In genomic region chr4:178241601-178242118, GRCh38 we compare ENCODE assay signal across 19 cellular contexts.
DNase-seq lines count a peak whose midpoint lies in the region; ATAC-seq and TF ChIP-seq lines count a peak whose summit lies in the region.
"Had no signal": no experiment of that assay in that cellular context is flagged by ENCODE, and none has a peak within 500 bp of the region (broad histone marks: within the 10 kb centered on the region; RNA-seq: fewer than 3 reads in every experiment).

No MANE protein-coding gene starts in this region.

- no peak for DNase-seq in stimulated activated naive CD8-positive, alpha-beta T cell treated with anti-CD3 and anti-CD28 coated beads, Interleukin-15, amount 100 ng/mL, for 72 hours
- DNase-seq in stimulated activated naive CD8-positive, alpha-beta T cell treated with anti-CD3 and anti-CD28 coated beads, Interleukin-15, Interleukin-2, amounts not matched to agents 100 U/mL and 50 U/mL, for 24 hours, result no peak
- peak; percentile 53 for DNase-seq in posterior vena cava (ENCODE audit: low spot score)
- DNase-seq in upper lobe of right lung, result no peak
- DNase-seq in NAMALWA (ENCODE audit: low spot score), result no peak
- no peak for DNase-seq in tibial artery
- DNase-seq in stimulated activated naive CD4-positive, alpha-beta T cell treated with Interleukin-2 at 50 U/mL for 16 hours (lab: John Stamatoyannopoulos, UW), result no peak
- DNase-seq: AML-193; Caco-2; Calu3; CD4-positive, alpha-beta T cell; CD8-positive, alpha-beta T cell; DMS79 treated with DMSO at 0.1 percent for 48 hours; GF-D8 had no signal

- H3K27ac Mint-ChIP-seq in stimulated activated naive CD8-positive, alpha-beta T cell treated with anti-CD3 and anti-CD28 coated beads, Interleukin-15, amount 100 ng/mL, for 72 hours, result no peak overlapping the region
- H3K27ac Mint-ChIP-seq: B cell; CD4-positive, alpha-beta T cell; CD8-positive, alpha-beta T cell had no signal

- peak; percentile 7 for ATAC-seq in stimulated activated naive CD8-positive, alpha-beta T cell treated with anti-CD3 and anti-CD28 coated beads, Interleukin-15, amount 100 ng/mL, for 72 hours
- no peak for ATAC-seq in stimulated activated naive CD8-positive, alpha-beta T cell treated with anti-CD3 and anti-CD28 coated beads, Interleukin-15, Interleukin-2, amounts not matched to agents 100 U/mL and 50 U/mL, for 24 hours
- ATAC-seq in upper lobe of right lung, result peak; percentile 37
- ATAC-seq: A549; CD8-positive, alpha-beta T cell had no signal

- H3K27ac ChIP-seq in upper lobe of right lung, result no peak overlapping the region
- H3K27ac ChIP-seq in tibial artery, result no peak overlapping the region
- H3K27ac ChIP-seq: 22Rv1; A549; BLaER1 treated with 17β-estradiol and CSF1 and Interleukin-3, amounts not matched to agents 10 nM and 100 nM; C4-2B had no signal

- H3K27me3 Mint-ChIP-seq in stimulated activated naive CD8-positive, alpha-beta T cell treated with anti-CD3 and anti-CD28 coated beads, Interleukin-15, amount 100 ng/mL, for 72 hours, result no peaks in the 10 kb centered on the region
- H3K27me3 Mint-ChIP-seq: B cell; CD4-positive, alpha-beta T cell had no signal

- H3K4me3 ChIP-seq in upper lobe of right lung (no peak overlapping the region), tibial artery (no peak overlapping the region)
- H3K4me3 ChIP-seq: A549; BLaER1 treated with 17β-estradiol and CSF1 and Interleukin-3, amounts not matched to agents 10 nM and 100 nM had no signal

- H3K4me1 ChIP-seq in upper lobe of right lung, result no peaks in the 10 kb centered on the region
- H3K4me1 ChIP-seq in tibial artery, result no peaks in the 10 kb centered on the region
- H3K4me1 ChIP-seq: A549; BLaER1 treated with 17β-estradiol and CSF1 and Interleukin-3, amounts not matched to agents 10 nM and 100 nM; Caco-2 had no signal

- H3K4me3 Mint-ChIP-seq in stimulated activated naive CD8-positive, alpha-beta T cell treated with anti-CD3 and anti-CD28 coated beads, Interleukin-15, amount 100 ng/mL, for 72 hours, result no peak overlapping the region
- H3K4me3 Mint-ChIP-seq: B cell; CD4-positive, alpha-beta T cell; CD8-positive, alpha-beta T cell had no signal

- no peaks in the 10 kb centered on the region for H3K27me3 ChIP-seq in upper lobe of right lung
- H3K27me3 ChIP-seq in tibial artery, result no peaks in the 10 kb centered on the region
- H3K27me3 ChIP-seq: BLaER1 treated with 17β-estradiol and CSF1 and Interleukin-3, amounts not matched to agents 10 nM and 100 nM had no signal

- H3K36me3 ChIP-seq in upper lobe of right lung (no peaks in the 10 kb centered on the region), tibial artery (no peaks in the 10 kb centered on the region)
- H3K36me3 ChIP-seq: BLaER1 treated with 17β-estradiol and CSF1 and Interleukin-3, amounts not matched to agents 10 nM and 100 nM had no signal

- intact Hi-C loops in posterior vena cava (cut with DNase I) (no loop called here), upper lobe of right lung (cut with DNase I) (no loop called here), tibial artery (cut with DNase I; ENCODE audit: low total_unique reads) (no loop called here)

- no peaks in the 10 kb centered on the region for H3K4me1 Mint-ChIP-seq in stimulated activated naive CD8-positive, alpha-beta T cell treated with anti-CD3 and anti-CD28 coated beads, Interleukin-15, amount 100 ng/mL, for 72 hours
- H3K4me1 Mint-ChIP-seq: B cell had no signal

- TF ChIP-seq CTCF in upper lobe of right lung (IDR thresholded peaks at IDR 0.05), result no peak
- no peak for TF ChIP-seq CTCF in tibial artery (IDR thresholded peaks at IDR 0.05)

- peaks cover 2% of the 10 kb centered on the region for H3K9me3 ChIP-seq in upper lobe of right lung
- H3K9me3 ChIP-seq in tibial artery, result peaks cover 0 to 12% (median 0%) of the 10 kb centered on the region in 3 donors
- H3K9me3 ChIP-seq: A549, Caco-2 had no signal

- H3K9me3 Mint-ChIP-seq in stimulated activated naive CD8-positive, alpha-beta T cell treated with anti-CD3 and anti-CD28 coated beads, Interleukin-15, amount 100 ng/mL, for 72 hours, result peaks cover 4 to 22% of the 10 kb centered on the region in 2 donors
